1 cellular context compared by ENCODE assay signal in the genomic region with DNA sequence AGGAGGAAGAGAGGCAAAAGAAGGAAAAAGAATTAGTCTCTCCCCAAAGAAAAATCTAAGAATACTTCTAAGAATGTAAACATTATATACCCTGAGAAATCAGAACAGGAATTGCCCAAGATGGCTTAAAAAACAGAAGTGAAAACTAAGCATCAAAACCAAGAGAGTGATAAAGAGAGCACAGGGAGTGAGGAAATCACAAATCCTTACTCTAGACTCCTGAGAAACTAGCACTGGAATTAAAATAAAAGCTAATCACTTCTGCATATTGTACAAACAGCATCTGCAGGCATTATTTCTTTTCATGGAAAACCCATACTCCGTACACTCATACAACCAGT.
TF ChIP-seq lines count a peak whose summit lies in the region.

No MANE protein-coding gene starts in this region.

TF ChIP-seq in GM12878, 131 proteins besides CTCF, POLR2A, EP300 and RAD21 (continued from another document):
- TF ChIP-seq, protein P1, sequence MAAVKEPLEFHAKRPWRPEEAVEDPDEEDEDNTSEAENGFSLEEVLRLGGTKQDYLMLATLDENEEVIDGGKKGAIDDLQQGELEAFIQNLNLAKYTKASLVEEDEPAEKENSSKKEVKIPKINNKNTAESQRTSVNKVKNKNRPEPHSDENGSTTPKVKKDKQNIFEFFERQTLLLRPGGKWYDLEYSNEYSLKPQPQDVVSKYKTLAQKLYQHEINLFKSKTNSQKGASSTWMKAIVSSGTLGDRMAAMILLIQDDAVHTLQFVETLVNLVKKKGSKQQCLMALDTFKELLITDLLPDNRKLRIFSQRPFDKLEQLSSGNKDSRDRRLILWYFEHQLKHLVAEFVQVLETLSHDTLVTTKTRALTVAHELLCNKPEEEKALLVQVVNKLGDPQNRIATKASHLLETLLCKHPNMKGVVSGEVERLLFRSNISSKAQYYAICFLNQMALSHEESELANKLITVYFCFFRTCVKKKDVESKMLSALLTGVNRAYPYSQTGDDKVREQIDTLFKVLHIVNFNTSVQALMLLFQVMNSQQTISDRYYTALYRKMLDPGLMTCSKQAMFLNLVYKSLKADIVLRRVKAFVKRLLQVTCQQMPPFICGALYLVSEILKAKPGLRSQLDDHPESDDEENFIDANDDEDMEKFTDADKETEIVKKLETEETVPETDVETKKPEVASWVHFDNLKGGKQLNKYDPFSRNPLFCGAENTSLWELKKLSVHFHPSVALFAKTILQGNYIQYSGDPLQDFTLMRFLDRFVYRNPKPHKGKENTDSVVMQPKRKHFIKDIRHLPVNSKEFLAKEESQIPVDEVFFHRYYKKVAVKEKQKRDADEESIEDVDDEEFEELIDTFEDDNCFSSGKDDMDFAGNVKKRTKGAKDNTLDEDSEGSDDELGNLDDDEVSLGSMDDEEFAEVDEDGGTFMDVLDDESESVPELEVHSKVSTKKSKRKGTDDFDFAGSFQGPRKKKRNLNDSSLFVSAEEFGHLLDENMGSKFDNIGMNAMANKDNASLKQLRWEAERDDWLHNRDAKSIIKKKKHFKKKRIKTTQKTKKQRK (IDR thresholded peaks at IDR 0.05; ENCODE audit: low read depth, low read length) = no peak
- TF ChIP-seq NR2C2 (IDR thresholded peaks at IDR 0.05; ENCODE audit: borderline replicate concordance, control insufficient read depth, insufficient read length, low read depth) = no peak
- no peak for TF ChIP-seq SMARCA5 (IDR thresholded peaks at IDR 0.05)
- no peak for TF ChIP-seq KDM1A (IDR thresholded peaks at IDR 0.05; ENCODE audit: borderline replicate concordance)
- peak in 1 of 2 experiments; percentile 41; a peak in 1 of 4 replicates for TF ChIP-seq IKZF2 (IDR thresholded peaks at IDR 0.05)
